ENCODE assay signal across 20 cellular contexts in genomic region chr1:160761886-160762285, GRCh38. TPM values are rescaled to one million over a fixed set of nuclear protein-coding genes. Genes with fewer than 3 reads are reported as not detected.
"Had no signal": no experiment of that assay in that cellular context is flagged by ENCODE, and none has a peak within 500 bp of the region (broad histone marks: within the 10 kb centered on the region; RNA-seq: fewer than 3 reads in every experiment).

No MANE protein-coding gene starts in this region.

- H3K9me3 ChIP-seq: body of pancreas, neutrophil, tibial nerve, vagina had no signal

- FAIRE-seq: endothelial cell of umbilical vein, islet of Langerhans had no signal

- H3K4me3 ChIP-seq: body of pancreas, skin epidermis, tibial nerve, vagina had no signal

- DNase-seq: activated CD4-positive, alpha-beta T cell treated with anti-CD3 and anti-CD28 coated beads, Interleukin-2, amount 50 U/mL, for 48 hours; activated naive CD4-positive, alpha-beta T cell treated with anti-CD3 and anti-CD28 coated beads, Interleukin-2, amount 10 ng/mL, durations not matched to agents 7 days and 5 days; activated T-cell treated with anti-CD3 and anti-CD28 coated beads, Interleukin-2, amount 50 U/mL, for 1 hour; amygdala; body of pancreas; cerebellar nuclear complex; effector CD8-positive, alpha-beta T cell; naive thymus-derived CD4-positive, alpha-beta T cell; stimulated activated CD4-positive, alpha-beta T cell treated with anti-CD3 and anti-CD28 coated beads, Interleukin-15, amount 100 ng/mL, for 24 hours; stimulated activated CD4-positive, alpha-beta T cell treated with anti-CD3 and anti-CD28 coated beads, Interleukin-4, amount 100 ng/mL, for 1 hour; stimulated activated naive CD4-positive, alpha-beta T cell had no signal

- ATAC-seq: body of pancreas; left lobe of liver; naive thymus-derived CD4-positive, alpha-beta T cell had no signal

- H3K27ac Mint-ChIP-seq: activated naive CD4-positive, alpha-beta T cell treated with anti-CD3 and anti-CD28 coated beads, Interleukin-2, amount 10 ng/mL, durations not matched to agents 7 days and 5 days; activated T-helper 2 cell treated with anti-CD3 and anti-CD28 coated beads, Interferon-gamma antibody, Interleukin-2, Interleukin-4, amounts not matched to agents 10 μg/mL and 5 μg/mL and 100 μg/mL, durations not matched to agents 14 hours and 24 hours and 36 hours; naive thymus-derived CD4-positive, alpha-beta T cell had no signal

- H3K4me3 Mint-ChIP-seq: activated naive CD4-positive, alpha-beta T cell treated with anti-CD3 and anti-CD28 coated beads, Interleukin-2, amount 10 ng/mL, durations not matched to agents 7 days and 5 days; naive thymus-derived CD4-positive, alpha-beta T cell had no signal

- H3K36me3 Mint-ChIP-seq: activated naive CD4-positive, alpha-beta T cell treated with anti-CD3 and anti-CD28 coated beads, Interleukin-2, amount 10 ng/mL, durations not matched to agents 7 days and 5 days had no signal

- H3K27me3 ChIP-seq: body of pancreas, neutrophil, tibial nerve, vagina had no signal

- H3K27ac ChIP-seq: body of pancreas, neutrophil, tibial nerve, vagina had no signal

- H3K27me3 Mint-ChIP-seq: activated naive CD4-positive, alpha-beta T cell treated with anti-CD3 and anti-CD28 coated beads, Interleukin-2, amount 10 ng/mL, durations not matched to agents 7 days and 5 days; naive thymus-derived CD4-positive, alpha-beta T cell had no signal

- H3K4me1 ChIP-seq: body of pancreas, tibial nerve, vagina had no signal

- H3K36me3 ChIP-seq: neutrophil, tibial nerve, vagina had no signal

RNA-seq across cellular contexts. Expression of gene SLAMF7, which starts 22.8 kb away (rescaled TPM):
- total RNA-seq: endothelial cell of umbilical vein, lung microvascular endothelial cell had no signal
- polyA plus RNA-seq: endothelial cell of umbilical vein had no signal

RNA-seq across cellular contexts. Expression of gene LY9, which starts 34.1 kb away (rescaled TPM):
- total RNA-seq: endothelial cell of umbilical vein, lung microvascular endothelial cell had no signal
- polyA plus RNA-seq: endothelial cell of umbilical vein had no signal

RNA-seq across cellular contexts. Expression of gene CD48, which starts 50.3 kb away (rescaled TPM):
- total RNA-seq: endothelial cell of umbilical vein, lung microvascular endothelial cell had no signal
- polyA plus RNA-seq: endothelial cell of umbilical vein had no signal
